21 cellular contexts compared by ENCODE assay signal in the genomic region with DNA sequence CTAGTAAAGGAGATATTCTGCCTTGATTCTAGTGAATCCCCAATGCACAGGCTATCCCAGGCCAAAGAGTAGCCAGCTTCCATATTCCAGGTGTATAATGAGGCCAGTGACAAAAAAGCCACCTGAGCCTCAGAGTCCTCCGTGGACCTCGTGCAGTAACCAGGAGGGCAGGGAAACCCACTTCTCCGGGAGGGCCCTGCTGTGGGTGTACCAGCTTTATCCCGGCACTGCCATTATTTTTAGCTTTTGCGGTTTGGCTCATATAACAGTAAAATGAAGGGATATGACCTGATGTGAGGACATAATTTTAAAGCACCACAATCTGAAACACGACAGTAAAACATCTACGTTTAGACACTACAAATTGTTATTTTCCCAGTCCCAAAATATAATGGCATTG.
"Had no signal": no experiment of that assay in that cellular context is flagged by ENCODE, and none has a peak within 500 bp of the region (broad histone marks: within the 10 kb centered on the region; RNA-seq: fewer than 3 reads in every experiment).

No MANE protein-coding gene starts in this region.

- H3K36me3 ChIP-seq: ovary, uterus had no signal

- DNase-seq: activated B cell treated with CpG ODN at 0.5 μM for 24 hours; activated CD4-positive, alpha-beta T cell treated with anti-CD3 and anti-CD28 coated beads, Interleukin-2, amount 50 U/mL, for 1 hour; activated CD8-positive, alpha-beta memory T cell treated with anti-CD3 and anti-CD28 coated beads, Interleukin-2, amount 10 ng/mL, durations not matched to agents 7 days and 5 days; activated CD8-positive, alpha-beta T cell treated with anti-CD3 and anti-CD28 coated beads, Interleukin-2, amount 10 ng/mL, durations not matched to agents 7 days and 5 days; activated naive CD8-positive, alpha-beta T cell treated with anti-CD3 and anti-CD28 coated beads, Interleukin-2, amount 50 U/mL, for 24 hours; activated T-cell treated with anti-CD3 and anti-CD28 coated beads, Interleukin-2, amount 50 U/mL, for 48 hours; amygdala; cerebellar nuclear complex; colonic mucosa; dorsolateral prefrontal cortex; effector memory CD4-positive, alpha-beta T cell; kidney glomerular epithelial cell; left lung; ovary; retina; spleen; stimulated activated naive CD4-positive, alpha-beta T cell treated with Interleukin-2 at 50 U/mL for 16 hours; T-helper 1 cell; testis; trophoblast cell; uterus had no signal

- H3K27me3 ChIP-seq: colonic mucosa, dorsolateral prefrontal cortex, left lung, ovary, spleen, testis, uterus had no signal

- H3K4me3 ChIP-seq: colonic mucosa, dorsolateral prefrontal cortex, left lung, ovary, spleen, testis, uterus had no signal

- H3K4me1 ChIP-seq: colonic mucosa, left lung, spleen, testis had no signal

- ATAC-seq: activated CD8-positive, alpha-beta memory T cell treated with anti-CD3 and anti-CD28 coated beads, Interleukin-2, amount 10 ng/mL, durations not matched to agents 7 days and 5 days; activated CD8-positive, alpha-beta T cell treated with anti-CD3 and anti-CD28 coated beads, Interleukin-2, amount 10 ng/mL, durations not matched to agents 7 days and 5 days; activated naive CD8-positive, alpha-beta T cell treated with anti-CD3 and anti-CD28 coated beads, Interleukin-2, amount 50 U/mL, for 24 hours; left lung had no signal

- H3K27ac ChIP-seq: dorsolateral prefrontal cortex, left lung, ovary, spleen, testis, uterus had no signal

- H3K9me3 ChIP-seq: colonic mucosa, left lung, ovary, spleen, testis, uterus had no signal
